30 cellular contexts compared by ENCODE assay signal in the genomic region with DNA sequence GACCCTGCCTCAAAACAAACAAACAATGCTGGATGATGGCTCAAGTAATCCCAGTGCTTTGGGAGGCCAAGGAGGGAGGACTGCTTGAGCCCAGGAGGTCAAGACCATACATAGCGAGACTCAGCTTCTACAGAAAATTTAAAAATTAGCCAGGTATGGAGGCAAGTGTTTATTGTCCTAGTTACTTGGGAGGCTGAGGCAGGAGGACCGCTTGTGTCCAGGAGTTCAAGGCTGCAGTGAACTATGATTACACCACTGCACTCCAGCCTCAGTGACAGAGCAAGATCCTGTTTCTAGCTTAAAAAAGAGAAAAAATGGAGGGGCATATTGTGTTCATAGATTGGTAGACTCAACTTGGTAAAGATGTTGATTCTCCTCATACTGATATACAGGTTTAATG. TPM values are rescaled to one million over a fixed set of nuclear protein-coding genes. Genes with fewer than 3 reads are reported as not detected.
DNase-seq lines count a peak whose midpoint lies in the region; ATAC-seq, FAIRE-seq and TF ChIP-seq lines count a peak whose summit lies in the region.
"Had no signal": no experiment of that assay in that cellular context is flagged by ENCODE, and none has a peak within 500 bp of the region (broad histone marks: within the 10 kb centered on the region; RNA-seq: fewer than 3 reads in every experiment).

No MANE protein-coding gene starts in this region.

- peak overlapping the region; percentile 43 for H4K8ac ChIP-seq in neuronal stem cell (ENCODE audit: low read depth, low read length)

- in situ Hi-C loops in HepG2 (cut with HindIII; ENCODE audit: extremely low pct_ligation_motif_present, low pct_unique_long_range_greater_than_20kb): no loop called here

- FAIRE-seq in HepG2 (lab: Jason Lieb, UNC): peak; percentile 46
- FAIRE-seq: A204.1, A549 had no signal

- H3K4me3 ChIP-seq in HepG2 (replicated peaks in 1 of 3; ENCODE audit: insufficient read depth in 1 of 3, low read depth in 2 of 3, low read length in 3 of 3) (no peak overlapping the region), right lobe of liver (no peak overlapping the region), neuronal stem cell (ENCODE audit: low read length in 2 of 2) (no peak overlapping the region), foreskin fibroblast (ENCODE audit: low read depth in 1 of 2, low read length in 2 of 2) (no peak overlapping the region)
- H3K4me3 ChIP-seq: A549; BLaER1; BLaER1 treated with 17β-estradiol and CSF1 and Interleukin-3, amounts not matched to agents 10 nM and 100 nM had no signal

- H3K4me2 ChIP-seq in HepG2 (ENCODE audit: low read depth, low read length): no peak overlapping the region
- H3K4me2 ChIP-seq in neuronal stem cell (ENCODE audit: insufficient read depth, low read length, poor library complexity, severe bottlenecking): no peak overlapping the region
- H3K4me2 ChIP-seq: A549; BLaER1; BLaER1 treated with 17β-estradiol and CSF1 and Interleukin-3, amounts not matched to agents 10 nM and 100 nM had no signal

- H2AK5ac ChIP-seq in neuronal stem cell (ENCODE audit: low read depth, low read length): no peak overlapping the region

- no peak overlapping the region for H3K4ac ChIP-seq in neuronal stem cell (ENCODE audit: low read length)

- ATAC-seq in HepG2 (no peak), right lobe of liver (no peak)
- ATAC-seq: A549; CD8-positive, alpha-beta T cell had no signal

- H3K36me3 ChIP-seq in HepG2 (replicated peaks in 1 of 2; ENCODE audit: control insufficient read depth in 1 of 2, insufficient read depth in 2 of 2, low read length in 2 of 2) (no peaks in the 10 kb centered on the region; a peak in 1 of 5 replicates), right lobe of liver (no peaks in the 10 kb centered on the region), neuronal stem cell (replicated peaks in 1 of 2; ENCODE audit: control insufficient read depth in 2 of 2, insufficient read depth in 2 of 2, low read length in 2 of 2) (peaks cover 2 to 23% of the 10 kb centered on the region in 2 donors)

- H3K4me1 ChIP-seq in HepG2 (ENCODE audit: insufficient read depth, low read length) (peaks cover 38% of the 10 kb centered on the region), right lobe of liver (peaks cover 0 to 18% (median 8%) of the 10 kb centered on the region in 4 donors), neuronal stem cell (ENCODE audit: control insufficient read depth in 2 of 2, insufficient read depth in 1 of 2, low read depth in 1 of 2, low read length in 2 of 2) (no peaks in the 10 kb centered on the region)
- H3K4me1 ChIP-seq: A549; BE2C; BLaER1; BLaER1 treated with 17β-estradiol and CSF1 and Interleukin-3, amounts not matched to agents 10 nM and 100 nM; Caco-2 had no signal

- no peak overlapping the region for H2BK120ac ChIP-seq in neuronal stem cell (ENCODE audit: low read depth, low read length)

- H3K9ac ChIP-seq in HepG2 (ENCODE audit: insufficient read depth, low read depth, low read length) (no peak overlapping the region), neuronal stem cell (ENCODE audit: low read depth, low read length, poor library complexity) (no peak overlapping the region)
- H3K9ac ChIP-seq: BLaER1; BLaER1 treated with 17β-estradiol and CSF1 and Interleukin-3, amounts not matched to agents 10 nM and 100 nM had no signal

- no peak overlapping the region for H3K23ac ChIP-seq in neuronal stem cell (ENCODE audit: low read depth, low read length, poor library complexity)

- no peak overlapping the region for H2BK15ac ChIP-seq in neuronal stem cell (ENCODE audit: low read length)

- no peak for TF ChIP-seq RAD21 in HepG2 (CRISPR knock-in tag; IDR thresholded peaks at IDR 0.05)

- H3K14ac ChIP-seq in neuronal stem cell (ENCODE audit: low read length): no peak overlapping the region

- H3K9me3 ChIP-seq in HepG2 (ENCODE audit: low read length) (no peaks in the 10 kb centered on the region), right lobe of liver (no peaks in the 10 kb centered on the region), neuronal stem cell (replicated peaks in 1 of 2; ENCODE audit: control insufficient read depth in 2 of 2, insufficient read depth in 1 of 2, low read depth in 1 of 2, low read length in 2 of 2) (peaks cover 6 to 36% of the 10 kb centered on the region in 2 donors)
- H3K9me3 ChIP-seq: A549, BE2C had no signal

- H2AFZ ChIP-seq in HepG2 (ENCODE audit: low read length): no peak overlapping the region
- H2AFZ ChIP-seq in neuronal stem cell (ENCODE audit: low read length): no peak overlapping the region

- CTCF ChIA-PET in HepG2 (lab: Yijun Ruan, JAX; ENCODE audit: low intra/inter-chr PET ratio, low total read pairs): no interaction called here

- no peak overlapping the region for H4K91ac ChIP-seq in neuronal stem cell (ENCODE audit: low read depth, low read length, poor library complexity)

- no peaks in the 10 kb centered on the region for H3K27me3 ChIP-seq in HepG2 (ENCODE audit: control insufficient read depth in 1 of 2, insufficient read depth in 2 of 2, low read length in 2 of 2)
- H3K27me3 ChIP-seq in right lobe of liver: no peaks in the 10 kb centered on the region
- no peaks in the 10 kb centered on the region for H3K27me3 ChIP-seq in neuronal stem cell (ENCODE audit: control insufficient read depth in 3 of 3, insufficient read depth in 3 of 3, low read depth in 1 of 3, low read length in 3 of 3)
- H3K27me3 ChIP-seq: BE2C; BLaER1; BLaER1 treated with 17β-estradiol and CSF1 and Interleukin-3, amounts not matched to agents 10 nM and 100 nM had no signal

- H4K20me1 ChIP-seq in HepG2 (ENCODE audit: insufficient read depth, low read length): no peaks in the 10 kb centered on the region; the same call in 1 of the 2 replicates

- H3K18ac ChIP-seq in neuronal stem cell (ENCODE audit: low read length): no peak overlapping the region

- 78% methylated on average over 2 of the region's 2 CpGs for WGBS in HepG2 (ENCODE audit: low lambda C conversion rate)
- WGBS in right lobe of liver (ENCODE audit: insufficient coverage, low coverage, low lambda C conversion rate, missing lambda C conversion rate): 65% methylated on average over 2 of the region's 2 CpGs
- WGBS in neuronal stem cell (ENCODE audit: extremely low coverage in 2 of 2, insufficient read length in 2 of 2, insufficient replicate concordance in 1 of 2), 2 donors: no CpG with 5 or more reads among the region's 2 CpGs

- TF ChIP-seq POLR2A in HepG2 (IDR thresholded peaks at IDR 0.05; ENCODE audit: insufficient read depth in 1 of 2, low read depth in 2 of 2, low read length in 2 of 2): no peak
- TF ChIP-seq POLR2A in right lobe of liver (IDR thresholded peaks at IDR 0.05): no peak

- H2BK5ac ChIP-seq in neuronal stem cell (ENCODE audit: low read length): peak overlapping the region; percentile 53

- H3K79me1 ChIP-seq in neuronal stem cell (ENCODE audit: low read depth, low read length): peaks cover 7% of the 10 kb centered on the region

- H2BK12ac ChIP-seq in neuronal stem cell (ENCODE audit: low read length): no peak overlapping the region

- H3K79me2 ChIP-seq in HepG2 (ENCODE audit: insufficient read depth, low read length): peaks cover 89% of the 10 kb centered on the region

- TF ChIP-seq CTCF in HepG2 (CRISPR knock-in tag; IDR thresholded peaks at IDR 0.05) (no peak), right lobe of liver (IDR thresholded peaks at IDR 0.05) (no peak), foreskin fibroblast (IDR thresholded peaks at IDR 0.05; ENCODE audit: low read depth, low read length) (no peak)

- POLR2A ChIA-PET in HepG2 (lab: Yijun Ruan, JAX): interaction anchor here (1.3 kb wide), 1 partner anchor 65 kb away, joined by 3 read pairs; the partner anchor contains the start of gene EBPL

- DNase-seq in HepG2 (ENCODE audit: low spot score) (no peak), right lobe of liver (no peak), neuronal stem cell (ENCODE audit: low spot score) (no peak), foreskin fibroblast (no peak)
- DNase-seq: 8988T; ACHN; AML-193; BE2C; C1 segment of cervical spinal cord; Caco-2; Calu3; CD4-positive, alpha-beta memory T cell; CD4-positive, alpha-beta T cell; CD4-positive, CD25-positive, alpha-beta regulatory T cell; CD8-positive, alpha-beta memory T cell; CD8-positive, alpha-beta T cell; COR-L47; DMS 273 treated with DMSO at 0.1 percent for 48 hours; DMS153; DMS53; DMS79; DMS79 treated with DMSO at 0.1 percent for 48 hours; DND-41; EL had no signal

- no peak for TF ChIP-seq EP300 in HepG2 (IDR thresholded peaks at IDR 0.05; ENCODE audit: low read depth in 2 of 2, low read length in 2 of 2)
- TF ChIP-seq EP300 in HepG2 (CRISPR knock-in tag; IDR thresholded peaks at IDR 0.05; ENCODE audit: borderline replicate concordance): no peak

- intact Hi-C loops in HepG2 (cut with micrococcal nuclease; ENCODE audit: unreplicated experiment) (no loop called here), right lobe of liver (cut with DNase I) (no loop called here)

- H3K27ac ChIP-seq in HepG2 (ENCODE audit: extremely low read length, insufficient read depth, low read length) (no peak overlapping the region), right lobe of liver (no peak overlapping the region), neuronal stem cell (replicated peaks; ENCODE audit: low read length) (no peak overlapping the region)
- H3K27ac ChIP-seq: 22Rv1; A549; BLaER1; BLaER1 treated with 17β-estradiol and CSF1 and Interleukin-3, amounts not matched to agents 10 nM and 100 nM; C4-2B had no signal

- BruUV-seq in HepG2 (replicated peaks; lab: Mats Ljungman, UMichigan): no TSS peak

RNA-seq across cellular contexts. Expression of gene KPNA3, which starts 36.2 kb away (rescaled TPM):
- total RNA-seq in HepG2 (2016; rRNA removed; fragmentation: Illumina TruSeq; extraction: Trizol) (28.9 and 69.8 TPM in 2 replicates), right lobe of liver (10 to 100 TPM; 16.3 to 27.2 (median 19.5) TPM)
- total RNA-seq in HepG2 (2016; cell fraction: cytosol; rRNA removed; fragmentation: Illumina TruSeq; extraction: Trizol; ENCODE audit: low read depth): 6.4 and 7.8 TPM in 2 replicates
- 30.1 and 67.5 TPM in 2 replicates for total RNA-seq in HepG2 (2016; cell fraction: insoluble cytoplasmic fraction; rRNA removed; fragmentation: Illumina TruSeq; extraction: Trizol)
- 28.5 and 33.3 TPM in 2 replicates for total RNA-seq in HepG2 (2016; cell fraction: membrane; rRNA removed; fragmentation: Illumina TruSeq; extraction: Trizol)
- total RNA-seq in HepG2 (2016; cell fraction: nucleus; rRNA removed; fragmentation: Illumina TruSeq; extraction: Trizol): 32.9 and 33.0 TPM in 2 replicates
- polyA plus RNA-seq in HepG2 (2011; rRNA removed): 9.9 and 13.0 TPM in 2 replicates
- 7.2 and 11.6 TPM in 2 replicates for polyA plus RNA-seq in HepG2 (2011; cell fraction: cytosol; rRNA removed)
- 3.6 and 4.5 TPM in 2 replicates for polyA plus RNA-seq in HepG2 (2011; cell fraction: nucleus; rRNA removed)
- 16.8 and 18.2 TPM in 2 replicates for polyA plus RNA-seq in HepG2 (2012)
- 5.0 and 5.1 TPM in 2 replicates for polyA plus RNA-seq in HepG2 (2016; cell fraction: cytosol; fragmentation: Illumina TruSeq; extraction: Trizol; ENCODE audit: low read depth)
- 71.3 and 73.5 TPM in 2 replicates for polyA plus RNA-seq in HepG2 (2016; cell fraction: insoluble cytoplasmic fraction; fragmentation: Illumina TruSeq; extraction: Trizol; ENCODE audit: low read depth)
- polyA plus RNA-seq in HepG2 (2016; cell fraction: membrane; fragmentation: Illumina TruSeq; extraction: Trizol; ENCODE audit: low read depth): 15.6 and 19.0 TPM in 2 replicates
- polyA plus RNA-seq in HepG2 (2016; cell fraction: nucleus; fragmentation: Illumina TruSeq; extraction: Trizol; ENCODE audit: insufficient read depth, low read depth): 33.5 and 33.9 TPM in 2 replicates
- polyA minus RNA-seq in HepG2 (2011; rRNA and poly(A)+ RNA removed; ENCODE audit: low replicate concordance): 13.6 and 15.0 TPM in 2 replicates
- 17.8 and 20.1 TPM in 2 replicates for polyA minus RNA-seq in HepG2 (2011; cell fraction: cytosol; rRNA and poly(A)+ RNA removed)
- polyA minus RNA-seq in HepG2 (2011; cell fraction: nucleus; rRNA and poly(A)+ RNA removed): 15.7 and 18.9 TPM in 2 replicates
- 51.6 TPM for polyA plus RNA-seq in neuronal stem cell (2013, experiment 1 of 2)
- polyA plus RNA-seq in neuronal stem cell (2013, experiment 2 of 2): 58.7 TPM
